In genomic region chr13:36915106-36915505, GRCh38 we compare ENCODE assay signal across 34 cellular contexts. TPM values are rescaled to one million over a fixed set of nuclear protein-coding genes. Genes with fewer than 3 reads are reported as not detected.
A peak's percentile ranks its signal among the peaks of the same experiment; 100 is the strongest.
DNase-seq lines count a peak whose midpoint lies in the region; FAIRE-seq and TF ChIP-seq lines count a peak whose summit lies in the region.
"Had no signal": no experiment of that assay in that cellular context is flagged by ENCODE, and none has a peak within 500 bp of the region (broad histone marks: within the 10 kb centered on the region; RNA-seq: fewer than 3 reads in every experiment).

No MANE protein-coding gene starts in this region.

- BruUV-seq in A673 (replicated peaks; lab: Mats Ljungman, UMichigan), result no TSS peak

- no peak overlapping the region for H2BK120ac ChIP-seq in mesendoderm (ENCODE audit: low read depth, low read length)

- DNase-seq in DMS153 (lab: John Stamatoyannopoulos, UW) (peak; percentile 24), DMS153 treated with DMSO at 0.1 percent for 48 hours (lab: John Stamatoyannopoulos, UW; ENCODE audit: unreplicated experiment) (no peak), A673 (ENCODE audit: low spot score) (peak; percentile 61), NCI-H2227 treated with DMSO at 0.1 percent for 48 hours (lab: John Stamatoyannopoulos, UW) (peak; percentile 32), mesendoderm (peak; percentile 25), D721Med (ENCODE audit: insufficient read length, low spot score) (no peak), NCI-H2171 (lab: John Stamatoyannopoulos, UW) (no peak)
- DNase-seq in effector CD4-positive, alpha-beta T cell, result no peak
- DNase-seq: activated CD4-positive, alpha-beta T cell treated with anti-CD3 and anti-CD28 coated beads, Interleukin-2, amount 50 U/mL, for 1 hour; activated gamma-delta T cell; activated naive CD8-positive, alpha-beta T cell treated with anti-CD3 and anti-CD28 coated beads, Interleukin-2, amount 10 ng/mL, durations not matched to agents 7 days and 5 days; activated T-cell treated with anti-CD3 and anti-CD28 coated beads, Interleukin-2, amount 50 U/mL, for 24 hours; CD4-positive, alpha-beta T cell; effector memory CD8-positive, alpha-beta T cell; H7; immature natural killer cell; KG1; left colon; NCI-H1436; NCI-H2107; NCI-H524 treated with DMSO at 0.1 percent for 48 hours; posterior cingulate gyrus; right lobe of liver; SIG-M5; stimulated activated CD4-positive, alpha-beta T cell treated with anti-CD3 and anti-CD28 coated beads, Interleukin-12 subunit alpha, Interleukin-12 subunit beta, amount 100 ng/mL, for 4 hours; stimulated activated CD4-positive, alpha-beta T cell treated with anti-CD3 and anti-CD28 coated beads, Interleukin-2, amount 100 ng/mL, for 48 hours; stimulated activated naive CD8-positive, alpha-beta T cell treated with anti-CD3 and anti-CD28 coated beads, Interleukin-15, amount 100 ng/mL, for 72 hours; T-cell; uterus had no signal

- no peak for FAIRE-seq in D721Med (lab: Jason Lieb, UNC)
- FAIRE-seq: GM12878, GM19239, HTR-8/SVneo had no signal

- H3K79me2 ChIP-seq in mesendoderm (ENCODE audit: control insufficient read depth, insufficient read depth, low read length), result no peaks in the 10 kb centered on the region

- H3K23ac ChIP-seq in mesendoderm (ENCODE audit: low read length), result no peak overlapping the region

- no peak overlapping the region for H4K8ac ChIP-seq in mesendoderm (ENCODE audit: low read depth, low read length)

- no peak overlapping the region for H3K4me3 ChIP-seq in A673 (ENCODE audit: low read depth, low read length, poor library complexity, severe bottlenecking)
- H3K4me3 ChIP-seq in mesendoderm (ENCODE audit: low read length), result no peak overlapping the region
- H3K4me3 ChIP-seq: ascending aorta, coronary artery, GM12878, right lobe of liver, uterus had no signal

- no peak overlapping the region for H4K5ac ChIP-seq in mesendoderm (ENCODE audit: low read length)

- H3K79me1 ChIP-seq in mesendoderm (ENCODE audit: low read length), result peaks cover 2% of the 10 kb centered on the region

- POLR2A ChIA-PET in A673 (lab: Charles Lee; ENCODE audit: low non-redundant PET), result interaction anchor here (0.7 kb wide), 1 partner anchor 38 kb away, joined by 3 read pairs; no protein-coding TSS in a partner anchor

- H2AK5ac ChIP-seq in mesendoderm (ENCODE audit: low read length), result no peak overlapping the region

- H3K4me2 ChIP-seq in mesendoderm (ENCODE audit: low read length), result no peak overlapping the region

- H3K4ac ChIP-seq in mesendoderm (ENCODE audit: low read depth, low read length), result no peak overlapping the region

- H3K27ac ChIP-seq in A673 (ENCODE audit: low read depth, low read length, poor library complexity, severe bottlenecking), result peak overlapping the region; percentile 73
- no peak overlapping the region for H3K27ac ChIP-seq in mesendoderm (ENCODE audit: low read depth, low read length)
- H3K27ac ChIP-seq: coronary artery, right lobe of liver, uterus had no signal

- H3K36me3 ChIP-seq in A673 (ENCODE audit: insufficient read depth, low read length, poor library complexity, severe bottlenecking), result no peaks in the 10 kb centered on the region
- H3K36me3 ChIP-seq in mesendoderm (ENCODE audit: control insufficient read depth, insufficient read depth, low read length), result no peaks in the 10 kb centered on the region
- H3K36me3 ChIP-seq: ascending aorta, right lobe of liver, uterus had no signal

- H2BK5ac ChIP-seq in mesendoderm (ENCODE audit: low read length), result no peak overlapping the region

- no peak overlapping the region for H3K18ac ChIP-seq in mesendoderm (ENCODE audit: low read length)

- TF ChIP-seq CTCF in A673 (conservative IDR thresholded peaks at IDR 0.05; ENCODE audit: low read depth, low read length), result no peak
- TF ChIP-seq CTCF in D721Med (IDR thresholded peaks at IDR 0.05; ENCODE audit: insufficient read depth, missing control alignments), result no peak

- no peak overlapping the region for H2BK15ac ChIP-seq in mesendoderm (replicated peaks; ENCODE audit: low read depth)

- H3K4me1 ChIP-seq in A673 (ENCODE audit: insufficient read depth, low read length, poor library complexity, severe bottlenecking), result peaks cover 64% of the 10 kb centered on the region
- peaks cover 2% of the 10 kb centered on the region for H3K4me1 ChIP-seq in mesendoderm (ENCODE audit: control insufficient read depth, low read depth, low read length)
- H3K4me1 ChIP-seq: uterus had no signal

- intact Hi-C loops in A673 (cut with micrococcal nuclease; ENCODE audit: unreplicated experiment), result loop anchor here (5.0 kb wide), 1 partner anchor 58 kb away; no protein-coding TSS in a partner anchor

- no CpG with 5 or more reads among the region's 5 CpGs for WGBS in mesendoderm (ENCODE audit: extremely low coverage, insufficient coverage, low lambda C conversion rate)

- no peak overlapping the region for H3K9ac ChIP-seq in mesendoderm (ENCODE audit: low read length)

- H3K27me3 ChIP-seq in A673 (replicated peaks; ENCODE audit: insufficient read depth, low read depth, low read length, poor library complexity) (no peaks in the 10 kb centered on the region), mesendoderm (ENCODE audit: insufficient read depth, low read length, poor library complexity) (no peaks in the 10 kb centered on the region)
- H3K27me3 ChIP-seq: ascending aorta, right lobe of liver, uterus had no signal

- no peaks in the 10 kb centered on the region for H3K9me3 ChIP-seq in A673 (ENCODE audit: low read depth, low read length, poor library complexity, severe bottlenecking)
- H3K9me3 ChIP-seq: ascending aorta, right lobe of liver, uterus had no signal

- CTCF ChIA-PET in A673 (lab: Charles Lee), result interaction anchor here (0.5 kb wide), 1 partner anchor 32 kb away, joined by 3 read pairs; no protein-coding TSS in a partner anchor

- H3K56ac ChIP-seq in mesendoderm (ENCODE audit: low read length), result no peak overlapping the region

RNA-seq across cellular contexts. Expression of gene SMAD9, which starts 4.9 kb away (rescaled TPM):
- 23.3 and 24.6 TPM in 2 replicates for total RNA-seq in A673 (2021)
- polyA plus RNA-seq in mesendoderm (2013, experiment 1 of 2), result 0.74 TPM
- 0.66 TPM for polyA plus RNA-seq in mesendoderm (2013, experiment 2 of 2)
- total RNA-seq: activated naive CD8-positive, alpha-beta T cell treated with anti-CD3 and anti-CD28 coated beads, Interleukin-2, amount 10 ng/mL, durations not matched to agents 7 days and 5 days; CD4-positive, alpha-beta T cell; GM12878 had no signal

Comparison
In these comparisons a context has a peak if more than half of its experiments do, and no peak if none do; other contexts are left out.
1. DNase-seq: peak in DMS153 (single experiment), A673 (single experiment), NCI-H2227 treated with DMSO at 0.1 percent for 48 hours (single experiment) and mesendoderm (single experiment); none in DMS153 treated with DMSO at 0.1 percent for 48 hours (single experiment), D721Med (single experiment), NCI-H2171 (single experiment) and effector CD4-positive, alpha-beta T cell (single experiment).